Comparison of ENCODE assay signal across 9 cellular contexts in genomic region chr4:25378130-25378743, GRCh38. TPM values are rescaled to one million over a fixed set of nuclear protein-coding genes. Genes with fewer than 3 reads are reported as not detected.
DNase-seq lines count a peak whose midpoint lies in the region; ATAC-seq and TF ChIP-seq lines count a peak whose summit lies in the region.
"Had no signal": no experiment of that assay in that cellular context is flagged by ENCODE, and none has a peak within 500 bp of the region (broad histone marks: within the 10 kb centered on the region; RNA-seq: fewer than 3 reads in every experiment).

No MANE protein-coding gene starts in this region.

- TF ChIP-seq CTCF in left ventricle myocardium inferior (IDR thresholded peaks at IDR 0.05; ENCODE audit: borderline replicate concordance): no peak
- no peak for TF ChIP-seq CTCF in cardiac fibroblast (IDR thresholded peaks at IDR 0.05; ENCODE audit: low read depth, low read length)

- H3K4me3 Mint-ChIP-seq in activated T-helper 1 cell treated with anti-CD3 and anti-CD28 coated beads, Interleukin-12 subunit alpha, Interleukin-12 subunit beta, Interleukin-2, Interleukin-4 antibody, amounts not matched to agents 30 ng/mL and 10 ng/mL and 1 ng/mL, durations not matched to agents 14 hours and 24 hours and 36 hours: no peak overlapping the region
- H3K4me3 Mint-ChIP-seq: T-helper 2 cell treated with Interferon-gamma antibody and Interleukin-4, amounts not matched to agents 5 μg/mL and 100 μg/mL, for 36 hours had no signal

- ATAC-seq in Right ventricle myocardium inferior (no peak), GM18498 (IDR thresholded peaks at IDR 0.05; ENCODE audit: unreplicated experiment) (no peak)

- H3K23ac ChIP-seq in mesendoderm (ENCODE audit: low read length): no peak overlapping the region

- H3K4me1 Mint-ChIP-seq in activated T-helper 1 cell treated with anti-CD3 and anti-CD28 coated beads, Interleukin-12 subunit alpha, Interleukin-12 subunit beta, Interleukin-2, Interleukin-4 antibody, amounts not matched to agents 30 ng/mL and 10 ng/mL and 1 ng/mL, durations not matched to agents 14 hours and 24 hours and 36 hours (ENCODE audit: low read depth): no peaks in the 10 kb centered on the region

- H3K36me3 ChIP-seq in left ventricle myocardium inferior (peaks cover 27% of the 10 kb centered on the region), mesendoderm (ENCODE audit: control insufficient read depth, insufficient read depth, low read length) (peaks cover 4% of the 10 kb centered on the region)

- H3K36me3 Mint-ChIP-seq in activated T-helper 1 cell treated with anti-CD3 and anti-CD28 coated beads, Interleukin-12 subunit alpha, Interleukin-12 subunit beta, Interleukin-2, Interleukin-4 antibody, amounts not matched to agents 30 ng/mL and 10 ng/mL and 1 ng/mL, durations not matched to agents 14 hours and 24 hours and 36 hours (ENCODE audit: low read depth): peaks cover 20% of the 10 kb centered on the region

- peaks cover 18% of the 10 kb centered on the region for H3K79me2 ChIP-seq in mesendoderm (ENCODE audit: control insufficient read depth, insufficient read depth, low read length)

- peak overlapping the region; percentile 83 for H3K27ac ChIP-seq in left ventricle myocardium inferior (replicated peaks)
- H3K27ac ChIP-seq in mesendoderm (ENCODE audit: low read depth, low read length): no peak overlapping the region

- peaks cover 5% of the 10 kb centered on the region for H3K9me3 ChIP-seq in left ventricle myocardium inferior (replicated peaks)

- H3K4me3 ChIP-seq in left ventricle myocardium inferior (peak overlapping the region; percentile 99), cardiac fibroblast (replicated peaks in 1 of 2; ENCODE audit: low read depth in 2 of 2, low read length in 2 of 2) (peak overlapping the region; percentile 94 to 97), mesendoderm (ENCODE audit: low read length) (peak overlapping the region; percentile 92)

- H3K4ac ChIP-seq in mesendoderm (ENCODE audit: low read depth, low read length): no peak overlapping the region

- H3K27me3 ChIP-seq in left ventricle myocardium inferior (ENCODE audit: low read depth) (no peaks in the 10 kb centered on the region), mesendoderm (ENCODE audit: insufficient read depth, low read length, poor library complexity) (peaks cover 2% of the 10 kb centered on the region)

- DNase-seq in left ventricle myocardium inferior: no peak
- DNase-seq in Right ventricle myocardium inferior (ENCODE audit: missing footprints): no peak
- DNase-seq in cardiac fibroblast (ENCODE audit: low read depth in 2 of 2): no peak
- no peak for DNase-seq in mesendoderm
- no peak for DNase-seq in DMS 273 (lab: John Stamatoyannopoulos, UW; ENCODE audit: unreplicated experiment)
- no peak for DNase-seq in DMS79 (lab: John Stamatoyannopoulos, UW)
- DNase-seq in activated T-helper 1 cell treated with anti-CD3 and anti-CD28 coated beads, Interleukin-12 subunit alpha, Interleukin-12 subunit beta, Interleukin-2, Interleukin-4 antibody, amounts not matched to agents 30 ng/mL and 10 ng/mL and 1 ng/mL, durations not matched to agents 14 hours and 24 hours and 36 hours (ENCODE audit: low spot score): no peak

- no peak overlapping the region for H3K18ac ChIP-seq in mesendoderm (ENCODE audit: low read length)

- H2AK5ac ChIP-seq in mesendoderm (ENCODE audit: low read length): no peak overlapping the region

- peak overlapping the region; percentile 95 for H3K4me2 ChIP-seq in mesendoderm (ENCODE audit: low read length)

- no peaks in the 10 kb centered on the region for H3K9me3 Mint-ChIP-seq in activated T-helper 1 cell treated with anti-CD3 and anti-CD28 coated beads, Interleukin-12 subunit alpha, Interleukin-12 subunit beta, Interleukin-2, Interleukin-4 antibody, amounts not matched to agents 30 ng/mL and 10 ng/mL and 1 ng/mL, durations not matched to agents 14 hours and 24 hours and 36 hours
- H3K9me3 Mint-ChIP-seq: T-helper 2 cell treated with Interferon-gamma antibody and Interleukin-4, amounts not matched to agents 5 μg/mL and 100 μg/mL, for 36 hours had no signal

- no peak overlapping the region for H4K8ac ChIP-seq in mesendoderm (ENCODE audit: low read depth, low read length)

- peaks cover 19% of the 10 kb centered on the region for H3K79me1 ChIP-seq in mesendoderm (ENCODE audit: low read length)

- no peak overlapping the region for H2BK120ac ChIP-seq in mesendoderm (ENCODE audit: low read depth, low read length)

- H4K5ac ChIP-seq in mesendoderm (ENCODE audit: low read length): peak overlapping the region; percentile 2

- H2BK15ac ChIP-seq in mesendoderm (replicated peaks; ENCODE audit: low read depth): no peak overlapping the region

- no peak overlapping the region for H2BK5ac ChIP-seq in mesendoderm (ENCODE audit: low read length)

- H3K27ac Mint-ChIP-seq in activated T-helper 1 cell treated with anti-CD3 and anti-CD28 coated beads, Interleukin-12 subunit alpha, Interleukin-12 subunit beta, Interleukin-2, Interleukin-4 antibody, amounts not matched to agents 30 ng/mL and 10 ng/mL and 1 ng/mL, durations not matched to agents 14 hours and 24 hours and 36 hours: no peak overlapping the region

- H3K4me1 ChIP-seq in left ventricle myocardium inferior (peaks cover 27% of the 10 kb centered on the region), mesendoderm (ENCODE audit: control insufficient read depth, low read depth, low read length) (peaks cover 2% of the 10 kb centered on the region)

- H3K9ac ChIP-seq in mesendoderm (ENCODE audit: low read length): peak overlapping the region; percentile 93

- intact Hi-C loops in left ventricle myocardium inferior (cut with micrococcal nuclease): no loop called here
- intact Hi-C loops in Right ventricle myocardium inferior (cut with DNase I): loop anchor here (10.0 kb wide), 1 partner anchor 793 kb away; the partner anchor contains the start of gene DHX15
- intact Hi-C loops in activated T-helper 1 cell treated with anti-CD3 and anti-CD28 coated beads, Interleukin-12 subunit alpha, Interleukin-12 subunit beta, Interleukin-2, Interleukin-4 antibody, amounts not matched to agents 30 ng/mL and 10 ng/mL and 1 ng/mL, durations not matched to agents 14 hours and 24 hours and 36 hours (cut with micrococcal nuclease): loop anchor here (5.0 kb wide), 1 partner anchor 46 kb away; no protein-coding TSS in a partner anchor

- no peaks in the 10 kb centered on the region for H3K27me3 Mint-ChIP-seq in activated T-helper 1 cell treated with anti-CD3 and anti-CD28 coated beads, Interleukin-12 subunit alpha, Interleukin-12 subunit beta, Interleukin-2, Interleukin-4 antibody, amounts not matched to agents 30 ng/mL and 10 ng/mL and 1 ng/mL, durations not matched to agents 14 hours and 24 hours and 36 hours (ENCODE audit: insufficient read depth)

- no CpG with 5 or more reads among the region's 10 CpGs for WGBS in mesendoderm (ENCODE audit: extremely low coverage, insufficient coverage, low lambda C conversion rate)

- peak overlapping the region; percentile 95 for H3K56ac ChIP-seq in mesendoderm (ENCODE audit: low read length)

RNA-seq across cellular contexts. Expression of gene ANAPC4, which starts 1.2 kb away (rescaled TPM):
- total RNA-seq in left ventricle myocardium inferior: 12.2 TPM
- total RNA-seq in Right ventricle myocardium inferior: 13.5 TPM
- polyA plus RNA-seq in mesendoderm (2013, experiment 1 of 2): 26.0 TPM
- 24.2 TPM for polyA plus RNA-seq in mesendoderm (2013, experiment 2 of 2)
- total RNA-seq in activated T-helper 1 cell treated with anti-CD3 and anti-CD28 coated beads, Interleukin-12 subunit alpha, Interleukin-12 subunit beta, Interleukin-2, Interleukin-4 antibody, amounts not matched to agents 30 ng/mL and 10 ng/mL and 1 ng/mL, durations not matched to agents 14 hours and 24 hours and 36 hours: 36.0 and 39.9 TPM in 2 replicates
